ENCODE assay signal across 18 cellular contexts in genomic region chr7:82945480-82945879, GRCh38.
DNase-seq lines count a peak whose midpoint lies in the region; ATAC-seq and TF ChIP-seq lines count a peak whose summit lies in the region.
"Had no signal": no experiment of that assay in that cellular context is flagged by ENCODE, and none has a peak within 500 bp of the region (broad histone marks: within the 10 kb centered on the region; RNA-seq: fewer than 3 reads in every experiment).

No MANE protein-coding gene starts in this region.

- no peaks in the 10 kb centered on the region for H3K4me1 ChIP-seq in mammary epithelial cell (ENCODE audit: insufficient read depth, low read length)
- H3K4me1 ChIP-seq in breast epithelium: no peaks in the 10 kb centered on the region
- H3K4me1 ChIP-seq in RWPE2 (ENCODE audit: insufficient read depth, poor library complexity, severe bottlenecking): peaks cover 5% of the 10 kb centered on the region
- H3K4me1 ChIP-seq: SJSA1 had no signal

- H3K27ac ChIP-seq in mammary epithelial cell (ENCODE audit: insufficient read depth, low read depth, low read length) (no peak overlapping the region), breast epithelium (no peak overlapping the region), RWPE2 (ENCODE audit: poor library complexity, severe bottlenecking) (no peak overlapping the region)
- H3K27ac ChIP-seq: SJSA1 had no signal

- dilution Hi-C loops in mammary epithelial cell (cut with HindIII; ENCODE audit: low sequenced_read_pairs): no loop called here

- no peak overlapping the region for H3K27ac Mint-ChIP-seq in activated T-helper 2 cell treated with anti-CD3 and anti-CD28 coated beads, Interferon-gamma antibody, Interleukin-2, Interleukin-4, amounts not matched to agents 10 μg/mL and 5 μg/mL and 100 μg/mL, durations not matched to agents 14 hours and 24 hours and 36 hours
- H3K27ac Mint-ChIP-seq: CD4-positive, alpha-beta T cell had no signal

- intact Hi-C loops in mammary epithelial cell (cut with micrococcal nuclease) (no loop called here), breast epithelium (cut with DNase I; ENCODE audit: low total_unique reads) (loop anchor here (5.0 kb wide), 1 partner anchor 512 kb away; no protein-coding TSS in a partner anchor)
- intact Hi-C loops in activated T-helper 2 cell treated with anti-CD3 and anti-CD28 coated beads, Interferon-gamma antibody, Interleukin-2, Interleukin-4, amounts not matched to agents 10 μg/mL and 5 μg/mL and 100 μg/mL, durations not matched to agents 14 hours and 24 hours and 36 hours (cut with micrococcal nuclease): no loop called here

- WGBS in mammary epithelial cell (ENCODE audit: low coverage, missing lambda C conversion rate): 83% methylated on average over 3 of the region's 3 CpGs

- H3K27me3 ChIP-seq in mammary epithelial cell (ENCODE audit: insufficient read depth, low read length) (no peaks in the 10 kb centered on the region), breast epithelium (no peaks in the 10 kb centered on the region), RWPE2 (ENCODE audit: insufficient read depth, poor library complexity, severe bottlenecking) (no peaks in the 10 kb centered on the region)
- H3K27me3 ChIP-seq: MG63 had no signal

- H3K27me3 Mint-ChIP-seq in activated T-helper 2 cell treated with anti-CD3 and anti-CD28 coated beads, Interferon-gamma antibody, Interleukin-2, Interleukin-4, amounts not matched to agents 10 μg/mL and 5 μg/mL and 100 μg/mL, durations not matched to agents 14 hours and 24 hours and 36 hours (ENCODE audit: low read depth): no peaks in the 10 kb centered on the region
- H3K27me3 Mint-ChIP-seq: CD4-positive, alpha-beta T cell had no signal

- no peaks in the 10 kb centered on the region for H4K20me1 ChIP-seq in mammary epithelial cell (ENCODE audit: insufficient read depth, low read length)

- H3K9me3 ChIP-seq in mammary epithelial cell (replicated peaks; ENCODE audit: insufficient read depth, low read length) (no peaks in the 10 kb centered on the region), breast epithelium (no peaks in the 10 kb centered on the region), RWPE2 (ENCODE audit: severe bottlenecking) (no peaks in the 10 kb centered on the region)
- H3K9me3 ChIP-seq: MG63, SJSA1 had no signal

- TF ChIP-seq CTCF in mammary epithelial cell (conservative IDR thresholded peaks at IDR 0.05 in 1 of 2, IDR thresholded peaks at IDR 0.05 in 1 of 2; ENCODE audit: extremely low read depth in 1 of 2, insufficient read depth in 1 of 2, low read depth in 1 of 2, low read length in 2 of 2) (no peak), breast epithelium (IDR thresholded peaks at IDR 0.05) (no peak), RWPE2 (IDR thresholded peaks at IDR 0.05; ENCODE audit: poor library complexity, severe bottlenecking) (no peak)

- BruUV-seq in mammary epithelial cell (replicated peaks; lab: Mats Ljungman, UMichigan): no TSS peak

- no peak for TF ChIP-seq POLR2A in breast epithelium (IDR thresholded peaks at IDR 0.05)

- no peaks in the 10 kb centered on the region for H3K36me3 ChIP-seq in mammary epithelial cell (ENCODE audit: insufficient read depth, low read length)
- H3K36me3 ChIP-seq in breast epithelium: no peaks in the 10 kb centered on the region
- no peaks in the 10 kb centered on the region for H3K36me3 ChIP-seq in RWPE2 (ENCODE audit: low read depth)
- H3K36me3 ChIP-seq: MG63, SJSA1 had no signal

- no peaks in the 10 kb centered on the region for H3K4me1 Mint-ChIP-seq in activated T-helper 2 cell treated with anti-CD3 and anti-CD28 coated beads, Interferon-gamma antibody, Interleukin-2, Interleukin-4, amounts not matched to agents 10 μg/mL and 5 μg/mL and 100 μg/mL, durations not matched to agents 14 hours and 24 hours and 36 hours (ENCODE audit: low read depth)

- no peak overlapping the region for H3K4me2 ChIP-seq in mammary epithelial cell (ENCODE audit: insufficient read depth, low read depth, low read length)

- ATAC-seq in RWPE2 (ENCODE audit: low read depth) (peak; percentile 70), esophagus mucosa (peak; percentile 45)

- in situ Hi-C loops in mammary epithelial cell (cut with MboI; ENCODE audit: low sequenced_read_pairs in 2 of 2): no loop called here

- DNase-seq in mammary epithelial cell: peak; percentile 31
- no peak for DNase-seq in breast epithelium (ENCODE audit: low spot score in 2 of 2)
- no peak for DNase-seq in RWPE2 (ENCODE audit: low spot score)
- peak; percentile 85 for DNase-seq in renal cortical epithelial cell (ENCODE audit: low read depth)
- no peak for DNase-seq in activated T-helper 2 cell treated with anti-CD3 and anti-CD28 coated beads, Interferon-gamma antibody, Interleukin-2, Interleukin-4, amounts not matched to agents 10 μg/mL and 5 μg/mL and 100 μg/mL, durations not matched to agents 14 hours and 24 hours and 36 hours (ENCODE audit: low spot score)
- DNase-seq in GF-D8 (lab: John Stamatoyannopoulos, UW): no peak
- no peak for DNase-seq in NCI-H524 (lab: John Stamatoyannopoulos, UW)
- DNase-seq: Calu3; CD4-positive, alpha-beta T cell; H7; MG63; NCI-H1092; NCI-H1436 treated with DMSO at 0.1 percent for 48 hours; NCI-H2081; NCI-H446 treated with DMSO at 0.1 percent for 48 hours; NCI-H774 had no signal

- H3K4me3 ChIP-seq in mammary epithelial cell (replicated peaks in 1 of 3; ENCODE audit: insufficient read depth in 1 of 3, low read depth in 2 of 3, low read length in 3 of 3) (no peak overlapping the region), breast epithelium (no peak overlapping the region), RWPE2 (ENCODE audit: severe bottlenecking) (no peak overlapping the region)
- H3K4me3 ChIP-seq: MG63, SJSA1 had no signal

- CTCF ChIA-PET in mammary epithelial cell (lab: Charles Lee; ENCODE audit: low non-redundant PET): no interaction called here

- H3K9me3 Mint-ChIP-seq in activated T-helper 2 cell treated with anti-CD3 and anti-CD28 coated beads, Interferon-gamma antibody, Interleukin-2, Interleukin-4, amounts not matched to agents 10 μg/mL and 5 μg/mL and 100 μg/mL, durations not matched to agents 14 hours and 24 hours and 36 hours: peaks cover 3% of the 10 kb centered on the region

- H3K36me3 Mint-ChIP-seq in activated T-helper 2 cell treated with anti-CD3 and anti-CD28 coated beads, Interferon-gamma antibody, Interleukin-2, Interleukin-4, amounts not matched to agents 10 μg/mL and 5 μg/mL and 100 μg/mL, durations not matched to agents 14 hours and 24 hours and 36 hours (ENCODE audit: low read depth): no peaks in the 10 kb centered on the region

- H2AFZ ChIP-seq in mammary epithelial cell (ENCODE audit: low read depth, low read length): no peak overlapping the region

- H3K9ac ChIP-seq in mammary epithelial cell (ENCODE audit: insufficient read depth, low read length): no peak overlapping the region

- no peaks in the 10 kb centered on the region for H3K79me2 ChIP-seq in mammary epithelial cell (ENCODE audit: insufficient read depth, low read length)

- H3K4me3 Mint-ChIP-seq in activated T-helper 2 cell treated with anti-CD3 and anti-CD28 coated beads, Interferon-gamma antibody, Interleukin-2, Interleukin-4, amounts not matched to agents 10 μg/mL and 5 μg/mL and 100 μg/mL, durations not matched to agents 14 hours and 24 hours and 36 hours (ENCODE audit: low read depth): no peak overlapping the region
- H3K4me3 Mint-ChIP-seq: CD4-positive, alpha-beta T cell had no signal

Comparison
In these comparisons a context has a peak if more than half of its experiments do, and no peak if none do; other contexts are left out.
1. DNase-seq: peak in mammary epithelial cell (single experiment) and renal cortical epithelial cell (single experiment); none in breast epithelium (0 of 2), RWPE2 (single experiment), activated T-helper 2 cell treated with anti-CD3 and anti-CD28 coated beads, Interferon-gamma antibody, Interleukin-2, Interleukin-4, amounts not matched to agents 10 μg/mL and 5 μg/mL and 100 μg/mL, durations not matched to agents 14 hours and 24 hours and 36 hours (single experiment), GF-D8 (single experiment) and NCI-H524 (0 of 2).